ENCODE assay signal across 4 cellular contexts in genomic region chr20:36695467-36695866, GRCh38. TPM values are rescaled to one million over a fixed set of nuclear protein-coding genes. Genes with fewer than 3 reads are reported as not detected.
"Had no signal": no experiment of that assay in that cellular context is flagged by ENCODE, and none has a peak within 500 bp of the region (broad histone marks: within the 10 kb centered on the region; RNA-seq: fewer than 3 reads in every experiment).

No MANE protein-coding gene starts in this region.

RNA-seq across cellular contexts. Expression of gene SLA2, which starts 49.5 kb away (rescaled TPM):
- total RNA-seq: ascending aorta, bronchial epithelial cell, chondrocyte had no signal
- polyA plus RNA-seq: cardiac muscle cell had no signal
